Comparison of ENCODE assay signal across 8 cellular contexts in the genomic region with DNA sequence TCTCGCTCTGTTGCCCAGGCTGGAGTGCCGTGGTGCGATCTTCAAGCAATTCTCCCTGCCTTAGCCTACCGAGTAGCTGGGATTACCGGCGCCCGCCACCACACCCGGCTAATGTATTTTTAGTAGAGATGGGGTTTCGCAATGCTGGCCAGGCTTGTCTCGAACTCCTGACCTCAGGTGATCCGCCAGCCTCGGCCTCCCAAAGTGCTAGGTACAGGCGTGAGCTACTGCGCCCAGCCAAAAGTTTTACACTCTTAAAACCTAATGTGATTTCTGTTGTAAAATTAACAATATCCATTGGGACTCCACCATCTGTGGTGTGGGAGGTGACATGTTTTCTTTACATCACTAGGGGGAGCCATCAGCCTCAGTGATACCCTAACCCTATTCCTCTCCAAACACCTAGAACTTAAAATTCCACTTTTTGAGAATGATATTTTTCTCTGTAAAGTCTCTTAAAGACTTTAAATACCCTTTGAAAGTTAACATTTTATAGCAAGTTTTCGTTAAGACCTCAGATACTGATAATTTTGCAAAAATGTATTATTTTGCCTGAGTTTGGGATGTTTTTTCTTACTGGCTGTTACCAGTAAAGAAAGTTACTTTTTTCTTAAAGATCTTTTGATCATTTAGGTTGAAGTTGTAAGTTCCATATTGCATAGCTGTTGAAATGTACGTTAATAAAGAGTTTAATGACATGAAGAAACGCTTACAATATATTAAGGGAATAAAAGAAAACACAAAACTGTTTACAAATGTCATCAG. TPM values are rescaled to one million over a fixed set of nuclear protein-coding genes. Genes with fewer than 3 reads are reported as not detected.
A peak's percentile ranks its signal among the peaks of the same experiment; 100 is the strongest.
DNase-seq lines count a peak whose midpoint lies in the region; ATAC-seq and TF ChIP-seq lines count a peak whose summit lies in the region.

No MANE protein-coding gene starts in this region.

- H3K4me3 ChIP-seq in Panc1 (ENCODE audit: low read depth in 2 of 2, low read length in 2 of 2), result peak overlapping the region in 1 of 2 experiments; percentile 24; a peak in 2 of 4 replicates
- no peak overlapping the region for H3K4me3 ChIP-seq in uterus
- no peak overlapping the region for H3K4me3 ChIP-seq in effector memory CD4-positive, alpha-beta T cell (ENCODE audit: insufficient read depth, low read depth, low read length, poor library complexity, severe bottlenecking)

- peaks cover 7% of the 10 kb centered on the region for H3K9me3 Mint-ChIP-seq in activated T-cell treated with anti-CD3 and anti-CD28 coated beads, Interleukin-2, amount 50 U/mL, for 24 hours

- H3K4me1 Mint-ChIP-seq in activated T-cell treated with anti-CD3 and anti-CD28 coated beads, Interleukin-2, amount 50 U/mL, for 24 hours (ENCODE audit: low read depth), result peaks cover 1% of the 10 kb centered on the region

- TF ChIP-seq CTCF in Panc1 (IDR thresholded peaks at IDR 0.05) (peak; percentile 89), uterus (IDR thresholded peaks at IDR 0.05) (peak; percentile 33 to 60 (median 48))

- no peak overlapping the region for H3K27ac Mint-ChIP-seq in activated T-cell treated with anti-CD3 and anti-CD28 coated beads, Interleukin-2, amount 50 U/mL, for 24 hours

- H3K27ac ChIP-seq in Panc1 (ENCODE audit: low read length) (no peak overlapping the region), uterus (no peak overlapping the region)
- H3K27ac ChIP-seq in effector memory CD4-positive, alpha-beta T cell (ENCODE audit: insufficient read depth, low read length, poor library complexity, severe bottlenecking), result no peak overlapping the region

- in situ Hi-C loops in Panc1 (cut with HindIII; ENCODE audit: low pct_unique_long_range_greater_than_20kb, low sequenced_read_pairs), result no loop called here

- CTCF ChIA-PET in Panc1 (lab: Charles Lee), result interaction anchor here (0.7 kb wide), 1 partner anchor 845 kb away, joined by 3 read pairs; no protein-coding TSS in a partner anchor

- peaks cover 4% of the 10 kb centered on the region for H3K36me3 Mint-ChIP-seq in activated T-cell treated with anti-CD3 and anti-CD28 coated beads, Interleukin-2, amount 50 U/mL, for 24 hours (ENCODE audit: low read depth)

- H3K9me3 ChIP-seq in Panc1 (ENCODE audit: control insufficient read depth, insufficient read depth, low read depth, low read length), result peaks cover 9% of the 10 kb centered on the region; the same call in 1 of the 2 replicates
- H3K9me3 ChIP-seq in uterus, result peaks cover 0 to 8% of the 10 kb centered on the region in 2 donors
- no peaks in the 10 kb centered on the region for H3K9me3 ChIP-seq in effector memory CD4-positive, alpha-beta T cell (ENCODE audit: control insufficient read depth, low read length)

- no peak for TF ChIP-seq POLR2A in uterus (IDR thresholded peaks at IDR 0.05)

- intact Hi-C loops in Panc1 (cut with micrococcal nuclease; ENCODE audit: unreplicated experiment), result loop anchor here (10.0 kb wide), 1 partner anchor 66 kb away; a partner anchor contains a TSS
- intact Hi-C loops in uterus (cut with DNase I; ENCODE audit: low total_unique reads), result no loop called here

- H3K4me3 Mint-ChIP-seq in activated T-cell treated with anti-CD3 and anti-CD28 coated beads, Interleukin-2, amount 50 U/mL, for 24 hours, result no peak overlapping the region

- POLR2A ChIA-PET in Panc1 (lab: Charles Lee), result interaction anchor here (0.7 kb wide), 1 partner anchor 63 kb away, joined by 3 read pairs; no protein-coding TSS in a partner anchor

- H3K27me3 ChIP-seq in Panc1 (ENCODE audit: control insufficient read depth, insufficient read depth, low read length) (no peaks in the 10 kb centered on the region), uterus (peaks cover 0 to 4% of the 10 kb centered on the region in 2 donors)
- H3K27me3 ChIP-seq in effector memory CD4-positive, alpha-beta T cell (replicated peaks; ENCODE audit: control insufficient read depth, insufficient read depth, low read length, poor library complexity, severe bottlenecking), result no peaks in the 10 kb centered on the region

- DNase-seq in activated T-cell treated with anti-CD3 and anti-CD28 coated beads for 4 hours, result peak; percentile 16
- DNase-seq in activated T-cell treated with anti-CD3 and anti-CD28 coated beads, Interleukin-2, amount 50 U/mL, for 24 hours, result no peak
- peak; percentile 45 for DNase-seq in Panc1 (ENCODE audit: low read depth, low spot score)
- DNase-seq in central memory CD4-positive, alpha-beta T cell, result peak; percentile 24
- peak; percentile 58 for DNase-seq in left kidney (ENCODE audit: low read depth, low spot score)
- no peak for DNase-seq in uterus
- no peak for DNase-seq in effector memory CD4-positive, alpha-beta T cell

- H3K27me3 Mint-ChIP-seq in activated T-cell treated with anti-CD3 and anti-CD28 coated beads, Interleukin-2, amount 50 U/mL, for 24 hours, result no peaks in the 10 kb centered on the region

- no TSS peak for BruUV-seq in Panc1 (replicated peaks; lab: Mats Ljungman, UMichigan)

- H3K36me3 ChIP-seq in Panc1 (ENCODE audit: control insufficient read depth, insufficient read depth, low read length) (no peaks in the 10 kb centered on the region), uterus (no peaks in the 10 kb centered on the region)
- no peaks in the 10 kb centered on the region for H3K36me3 ChIP-seq in effector memory CD4-positive, alpha-beta T cell (ENCODE audit: control insufficient read depth, insufficient read depth, low read length)

- ATAC-seq in HG03280 (IDR thresholded peaks at IDR 0.05; ENCODE audit: unreplicated experiment) (peak; percentile 78), Panc1 (peak; percentile 98)

- H3K4me1 ChIP-seq in Panc1 (ENCODE audit: control insufficient read depth, insufficient read depth, low read length) (no peaks in the 10 kb centered on the region), uterus (no peaks in the 10 kb centered on the region)
- H3K4me1 ChIP-seq in effector memory CD4-positive, alpha-beta T cell (ENCODE audit: control insufficient read depth, insufficient read depth, low read length, poor library complexity, severe bottlenecking), result no peaks in the 10 kb centered on the region

RNA-seq across cellular contexts. Expression of a gene that starts 11.6 kb away (rescaled TPM):
- total RNA-seq in Panc1 (2021; ENCODE audit: unreplicated experiment), result 44.3 TPM
- 10.1 TPM for polyA plus RNA-seq in Panc1 (2012; ENCODE audit: insufficient read length)
- 10 to 100 TPM; 13.3 to 90.8 (median 45.4) TPM for total RNA-seq in uterus

RNA-seq across cellular contexts. Expression of a gene that starts 20.1 kb away (rescaled TPM):
- not detected for total RNA-seq in Panc1 (2021; ENCODE audit: unreplicated experiment)
- polyA plus RNA-seq in Panc1 (2012; ENCODE audit: insufficient read length), result not detected
- not detected for total RNA-seq in uterus

RNA-seq across cellular contexts. Expression of a gene that starts 27.9 kb away (rescaled TPM):
- total RNA-seq in Panc1 (2021; ENCODE audit: unreplicated experiment) (49.3 TPM), uterus (10 to 100 TPM in 2 of 4 donors, 1 to 10 TPM in 2; 6.2 to 49.4 (median 16.3) TPM)
- 18.5 TPM for polyA plus RNA-seq in Panc1 (2012; ENCODE audit: insufficient read length)

Comparison
In these comparisons a context has a peak if more than half of its experiments do, and no peak if none do; other contexts are left out.
1. DNase-seq: peak in activated T-cell treated with anti-CD3 and anti-CD28 coated beads for 4 hours (single experiment), Panc1 (single experiment), central memory CD4-positive, alpha-beta T cell (single experiment) and left kidney (single experiment); none in activated T-cell treated with anti-CD3 and anti-CD28 coated beads, Interleukin-2, amount 50 U/mL, for 24 hours (single experiment), uterus (0 of 2) and effector memory CD4-positive, alpha-beta T cell (0 of 3).